Comparison of ENCODE assay signal across 1 cellular context in genomic region chr2:189312211-189312610, GRCh38.
TF ChIP-seq lines count a peak whose summit lies in the region.

No MANE protein-coding gene starts in this region.

TF ChIP-seq in IMR-90, 13 proteins besides CTCF, POLR2A, EP300 and RAD21:
- no peak for TF ChIP-seq MAZ (IDR thresholded peaks at IDR 0.05; ENCODE audit: borderline replicate concordance, low read depth, low read length)
- TF ChIP-seq BHLHE40 (IDR thresholded peaks at IDR 0.05; ENCODE audit: low read depth, low read length), result no peak
- TF ChIP-seq, protein P1, sequence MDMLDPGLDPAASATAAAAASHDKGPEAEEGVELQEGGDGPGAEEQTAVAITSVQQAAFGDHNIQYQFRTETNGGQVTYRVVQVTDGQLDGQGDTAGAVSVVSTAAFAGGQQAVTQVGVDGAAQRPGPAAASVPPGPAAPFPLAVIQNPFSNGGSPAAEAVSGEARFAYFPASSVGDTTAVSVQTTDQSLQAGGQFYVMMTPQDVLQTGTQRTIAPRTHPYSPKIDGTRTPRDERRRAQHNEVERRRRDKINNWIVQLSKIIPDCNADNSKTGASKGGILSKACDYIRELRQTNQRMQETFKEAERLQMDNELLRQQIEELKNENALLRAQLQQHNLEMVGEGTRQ (IDR thresholded peaks at IDR 0.05; ENCODE audit: low read depth, low read length), result no peak
- TF ChIP-seq RFX5 (IDR thresholded peaks at IDR 0.05; ENCODE audit: low read depth, low read length), result no peak
- TF ChIP-seq CEBPB (IDR thresholded peaks at IDR 0.05; ENCODE audit: low read depth, low read length), result no peak
- TF ChIP-seq SMC3 (IDR thresholded peaks at IDR 0.05; ENCODE audit: low read depth, low read length), result no peak
- no peak for TF ChIP-seq NFE2L2 (IDR thresholded peaks at IDR 0.05; ENCODE audit: low read depth, low read length)
- no peak for TF ChIP-seq RCOR1 (IDR thresholded peaks at IDR 0.05; ENCODE audit: insufficient replicate concordance, low read length)
- TF ChIP-seq MXI1 (IDR thresholded peaks at IDR 0.05; ENCODE audit: borderline replicate concordance, low read depth, low read length), result no peak
- TF ChIP-seq ELK1 (IDR thresholded peaks at IDR 0.05; ENCODE audit: borderline replicate concordance, low read depth, low read length), result no peak
- TF ChIP-seq CHD1 (IDR thresholded peaks at IDR 0.05; ENCODE audit: low read depth, low read length), result no peak
- no peak for TF ChIP-seq MAFK (IDR thresholded peaks at IDR 0.05; ENCODE audit: low read depth, low read length)
- no peak for TF ChIP-seq FOS (IDR thresholded peaks at IDR 0.05; ENCODE audit: low read depth, low read length)
